9 cellular contexts compared by ENCODE assay signal in the genomic region with DNA sequence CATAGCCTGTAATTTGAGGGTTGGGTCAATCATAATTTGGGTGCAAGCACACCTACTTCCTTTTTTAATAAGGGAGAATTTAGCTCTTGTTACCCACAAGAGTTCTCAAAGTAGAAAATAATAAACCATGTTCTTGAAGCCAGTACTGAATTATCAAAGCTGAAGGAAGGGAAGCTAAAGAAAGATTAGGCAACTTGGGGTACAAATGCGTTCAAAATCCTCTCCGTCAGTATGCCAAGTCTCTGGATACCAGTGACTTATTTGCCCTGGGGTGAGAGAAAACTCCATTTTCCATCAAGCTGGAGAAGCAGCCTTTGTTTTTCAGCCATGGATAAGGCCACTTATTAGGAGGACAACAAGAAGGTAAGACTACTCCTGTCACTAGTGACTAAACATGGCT. TPM values are rescaled to one million over a fixed set of nuclear protein-coding genes. Genes with fewer than 3 reads are reported as not detected.
DNase-seq lines count a peak whose midpoint lies in the region; ATAC-seq and TF ChIP-seq lines count a peak whose summit lies in the region.
"Had no signal": no experiment of that assay in that cellular context is flagged by ENCODE, and none has a peak within 500 bp of the region (broad histone marks: within the 10 kb centered on the region; RNA-seq: fewer than 3 reads in every experiment).

No MANE protein-coding gene starts in this region.

- ATAC-seq in lower lobe of right lung (no peak), upper lobe of left lung (ENCODE audit: low FRiP score in 2 of 2) (no peak), HG03095 (IDR thresholded peaks at IDR 0.05; ENCODE audit: unreplicated experiment) (no peak)

- H3K36me3 ChIP-seq in lower lobe of right lung (peaks cover 56% of the 10 kb centered on the region), upper lobe of left lung (peaks cover 6 to 46% (median 23%) of the 10 kb centered on the region in 4 donors)

- H3K4me3 Mint-ChIP-seq in activated naive CD4-positive, alpha-beta T cell treated with anti-CD3 and anti-CD28 coated beads for 36 hours: no peak overlapping the region
- H3K4me3 Mint-ChIP-seq in activated T-helper 2 cell treated with anti-CD3 and anti-CD28 coated beads, Interferon-gamma antibody, Interleukin-2, Interleukin-4, amounts not matched to agents 10 μg/mL and 5 μg/mL and 100 μg/mL, durations not matched to agents 14 hours and 24 hours and 36 hours (ENCODE audit: low read depth): no peak overlapping the region

- no peak for DNase-seq in activated naive CD4-positive, alpha-beta T cell treated with anti-CD3 and anti-CD28 coated beads for 36 hours
- no peak for DNase-seq in activated naive CD4-positive, alpha-beta T cell treated with Interleukin-2 at 50 U/mL for 16 hours
- DNase-seq in activated T-helper 2 cell treated with anti-CD3 and anti-CD28 coated beads, Interferon-gamma antibody, Interleukin-2, Interleukin-4, amounts not matched to agents 10 μg/mL and 5 μg/mL and 100 μg/mL, durations not matched to agents 14 hours and 24 hours and 36 hours (ENCODE audit: low spot score): no peak
- DNase-seq in lower lobe of right lung (no peak), upper lobe of left lung (no peak), NCI-H2029 (lab: John Stamatoyannopoulos, UW) (no peak), inferior parietal cortex (ENCODE audit: extremely low spot score) (no peak)
- DNase-seq: T1000 had no signal

- CTCF ChIA-PET in activated naive CD4-positive, alpha-beta T cell treated with anti-CD3 and anti-CD28 coated beads for 36 hours (lab: Charles Lee): interaction anchor here (0.7 to 3.8 kb wide), 7 partner anchors 10 to 199 kb away, joined by 3 to 16 read pairs (median 3); no protein-coding TSS in a partner anchor

- H3K27ac Mint-ChIP-seq in activated naive CD4-positive, alpha-beta T cell treated with anti-CD3 and anti-CD28 coated beads for 36 hours: peak overlapping the region; percentile 76
- H3K27ac Mint-ChIP-seq in activated T-helper 2 cell treated with anti-CD3 and anti-CD28 coated beads, Interferon-gamma antibody, Interleukin-2, Interleukin-4, amounts not matched to agents 10 μg/mL and 5 μg/mL and 100 μg/mL, durations not matched to agents 14 hours and 24 hours and 36 hours: peak overlapping the region; percentile 73

- H3K4me3 ChIP-seq in lower lobe of right lung (no peak overlapping the region), upper lobe of left lung (no peak overlapping the region)

- H3K27ac ChIP-seq in lower lobe of right lung (peak overlapping the region; percentile 70), upper lobe of left lung (peak overlapping the region; percentile 81 to 90 (median 82))

- no peak for TF ChIP-seq POLR2A in upper lobe of left lung (IDR thresholded peaks at IDR 0.05)

- H3K36me3 Mint-ChIP-seq in activated naive CD4-positive, alpha-beta T cell treated with anti-CD3 and anti-CD28 coated beads for 36 hours (ENCODE audit: low read depth): peaks cover 68% of the 10 kb centered on the region
- H3K36me3 Mint-ChIP-seq in activated T-helper 2 cell treated with anti-CD3 and anti-CD28 coated beads, Interferon-gamma antibody, Interleukin-2, Interleukin-4, amounts not matched to agents 10 μg/mL and 5 μg/mL and 100 μg/mL, durations not matched to agents 14 hours and 24 hours and 36 hours (ENCODE audit: low read depth): peaks cover 80% of the 10 kb centered on the region

- TF ChIP-seq EP300 in upper lobe of left lung (IDR thresholded peaks at IDR 0.05): no peak

- H3K9me3 Mint-ChIP-seq in activated naive CD4-positive, alpha-beta T cell treated with anti-CD3 and anti-CD28 coated beads for 36 hours: peaks cover 15% of the 10 kb centered on the region
- peaks cover 14% of the 10 kb centered on the region for H3K9me3 Mint-ChIP-seq in activated T-helper 2 cell treated with anti-CD3 and anti-CD28 coated beads, Interferon-gamma antibody, Interleukin-2, Interleukin-4, amounts not matched to agents 10 μg/mL and 5 μg/mL and 100 μg/mL, durations not matched to agents 14 hours and 24 hours and 36 hours

- TF ChIP-seq CTCF in lower lobe of right lung (IDR thresholded peaks at IDR 0.05): no peak
- no peak for TF ChIP-seq CTCF in upper lobe of left lung (IDR thresholded peaks at IDR 0.05)

- peaks cover 64% of the 10 kb centered on the region for H3K4me1 Mint-ChIP-seq in activated naive CD4-positive, alpha-beta T cell treated with anti-CD3 and anti-CD28 coated beads for 36 hours (ENCODE audit: low read depth)
- H3K4me1 Mint-ChIP-seq in activated T-helper 2 cell treated with anti-CD3 and anti-CD28 coated beads, Interferon-gamma antibody, Interleukin-2, Interleukin-4, amounts not matched to agents 10 μg/mL and 5 μg/mL and 100 μg/mL, durations not matched to agents 14 hours and 24 hours and 36 hours (ENCODE audit: low read depth): peaks cover 49% of the 10 kb centered on the region

- H3K4me1 ChIP-seq in lower lobe of right lung (peaks cover 28% of the 10 kb centered on the region), upper lobe of left lung (peaks cover 25 to 32% (median 28%) of the 10 kb centered on the region in 4 donors)

- H3K9me3 ChIP-seq in lower lobe of right lung: no peaks in the 10 kb centered on the region
- no peaks in the 10 kb centered on the region for H3K9me3 ChIP-seq in upper lobe of left lung

- H3K27me3 ChIP-seq in lower lobe of right lung (ENCODE audit: low read depth) (no peaks in the 10 kb centered on the region), upper lobe of left lung (no peaks in the 10 kb centered on the region)

- WGBS in upper lobe of left lung, 2 donors: 38 to 55% methylated on average over 2 of the region's 2 CpGs

- no peaks in the 10 kb centered on the region for H3K27me3 Mint-ChIP-seq in activated naive CD4-positive, alpha-beta T cell treated with anti-CD3 and anti-CD28 coated beads for 36 hours (ENCODE audit: low read depth)
- H3K27me3 Mint-ChIP-seq in activated T-helper 2 cell treated with anti-CD3 and anti-CD28 coated beads, Interferon-gamma antibody, Interleukin-2, Interleukin-4, amounts not matched to agents 10 μg/mL and 5 μg/mL and 100 μg/mL, durations not matched to agents 14 hours and 24 hours and 36 hours (ENCODE audit: low read depth): no peaks in the 10 kb centered on the region

- intact Hi-C loops in activated naive CD4-positive, alpha-beta T cell treated with anti-CD3 and anti-CD28 coated beads for 36 hours (cut with micrococcal nuclease): loop anchor here (1.0 to 2.0 kb wide), 5 partner anchors 23 to 198 kb away; partner anchors contain the start of genes FLOT2 and NEK8
- intact Hi-C loops in activated T-helper 2 cell treated with anti-CD3 and anti-CD28 coated beads, Interferon-gamma antibody, Interleukin-2, Interleukin-4, amounts not matched to agents 10 μg/mL and 5 μg/mL and 100 μg/mL, durations not matched to agents 14 hours and 24 hours and 36 hours (cut with micrococcal nuclease): loop anchor here (1.0 to 5.0 kb wide), 3 partner anchors 20 to 34 kb away; partner anchors contain the start of gene DHRS13
- intact Hi-C loops in lower lobe of right lung (cut with DNase I): no loop called here

RNA-seq across cellular contexts. Expression of gene DHRS13, which starts 23.5 kb away (rescaled TPM):
- total RNA-seq in activated naive CD4-positive, alpha-beta T cell treated with anti-CD3 and anti-CD28 coated beads for 36 hours: 10 to 100 TPM; 20.1 to 20.9 TPM
- 30.6 and 32.9 TPM in 2 replicates for total RNA-seq in activated T-helper 2 cell treated with anti-CD3 and anti-CD28 coated beads, Interferon-gamma antibody, Interleukin-2, Interleukin-4, amounts not matched to agents 10 μg/mL and 5 μg/mL and 100 μg/mL, durations not matched to agents 14 hours and 24 hours and 36 hours
- 10.6 TPM for total RNA-seq in lower lobe of right lung
- 10 to 100 TPM in 5 of 6 donors, 1 to 10 TPM in 1; 2.1 to 21.8 (median 15.0) TPM for total RNA-seq in upper lobe of left lung

RNA-seq across cellular contexts. Expression of gene PHF12, which starts 25.0 kb away (rescaled TPM):
- 10 to 100 TPM; 52.8 to 56.7 TPM for total RNA-seq in activated naive CD4-positive, alpha-beta T cell treated with anti-CD3 and anti-CD28 coated beads for 36 hours
- total RNA-seq in activated T-helper 2 cell treated with anti-CD3 and anti-CD28 coated beads, Interferon-gamma antibody, Interleukin-2, Interleukin-4, amounts not matched to agents 10 μg/mL and 5 μg/mL and 100 μg/mL, durations not matched to agents 14 hours and 24 hours and 36 hours: 59.5 and 62.1 TPM in 2 replicates
- total RNA-seq in lower lobe of right lung (36.2 TPM), upper lobe of left lung (100 to 1,000 TPM in 1 of 6 donors, 10 to 100 TPM in 5; 38.8 to 103 (median 62.7) TPM)

RNA-seq across cellular contexts. Expression of gene FLOT2, which starts 28.8 kb away (rescaled TPM):
- 10 to 100 TPM; 66.0 to 71.5 TPM for total RNA-seq in activated naive CD4-positive, alpha-beta T cell treated with anti-CD3 and anti-CD28 coated beads for 36 hours
- total RNA-seq in activated T-helper 2 cell treated with anti-CD3 and anti-CD28 coated beads, Interferon-gamma antibody, Interleukin-2, Interleukin-4, amounts not matched to agents 10 μg/mL and 5 μg/mL and 100 μg/mL, durations not matched to agents 14 hours and 24 hours and 36 hours: 136 and 143 TPM in 2 replicates
- total RNA-seq in lower lobe of right lung: 170 TPM
- total RNA-seq in upper lobe of left lung: 100 to 1,000 TPM in 2 of 6 donors, 10 to 100 TPM in 4; 75.4 to 211 (median 85.8) TPM
